ENCODE assay signal across 25 cellular contexts in the genomic region with DNA sequence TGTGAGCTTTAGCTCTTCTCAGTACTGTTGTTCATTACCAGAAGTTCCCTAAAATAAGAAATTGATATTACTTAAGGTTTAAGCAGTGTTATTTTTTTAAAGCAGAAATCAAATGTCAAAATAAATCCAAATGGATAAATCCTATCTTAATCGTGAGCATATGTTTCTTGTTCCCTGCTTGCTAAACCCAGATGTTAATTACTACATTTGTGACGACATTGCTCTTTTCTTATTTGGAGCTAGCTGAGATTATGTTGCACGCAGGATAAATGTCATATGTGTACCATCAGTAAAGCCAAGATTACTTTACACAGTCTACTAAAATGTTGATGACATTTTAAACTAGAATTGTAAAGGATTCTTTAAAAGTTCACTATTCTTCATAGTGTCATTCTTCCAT.
A peak's percentile ranks its signal among the peaks of the same experiment; 100 is the strongest.
DNase-seq lines count a peak whose midpoint lies in the region; ATAC-seq, FAIRE-seq and TF ChIP-seq lines count a peak whose summit lies in the region.
"Had no signal": no experiment of that assay in that cellular context is flagged by ENCODE, and none has a peak within 500 bp of the region (broad histone marks: within the 10 kb centered on the region; RNA-seq: fewer than 3 reads in every experiment).

No MANE protein-coding gene starts in this region.

- ATAC-seq in stimulated activated naive CD8-positive, alpha-beta T cell treated with anti-CD3 and anti-CD28 coated beads, Interleukin-15, Interleukin-2, amounts not matched to agents 100 U/mL and 50 U/mL, for 24 hours: no peak
- ATAC-seq: A549; CD8-positive, alpha-beta T cell; Panc1 had no signal

- H3K4me3 ChIP-seq in adipocyte (ENCODE audit: low read length): no peak overlapping the region
- no peak overlapping the region for H3K4me3 ChIP-seq in fibroblast of the aortic adventitia (ENCODE audit: low read depth, low read length)
- no peak overlapping the region for H3K4me3 ChIP-seq in brain microvascular endothelial cell (ENCODE audit: low read depth, low read length)
- H3K4me3 ChIP-seq: A549 had no signal

- peaks cover 8% of the 10 kb centered on the region for H3K4me1 ChIP-seq in adipocyte (ENCODE audit: control insufficient read depth, insufficient read depth, low read length)
- H3K4me1 ChIP-seq: A549 had no signal

- H3K9ac ChIP-seq in adipocyte (ENCODE audit: low read length): no peak overlapping the region
- H3K9ac ChIP-seq: SK-N-SH had no signal

- peak; percentile 12 for DNase-seq in GM03348 (ENCODE audit: low spot score)
- peak; percentile 87 for DNase-seq in adipocyte (ENCODE audit: low read depth)
- DNase-seq in fibroblast of the aortic adventitia (ENCODE audit: low read depth): peak; percentile 57
- no peak for DNase-seq in stimulated activated naive CD8-positive, alpha-beta T cell treated with anti-CD3 and anti-CD28 coated beads, Interleukin-15, Interleukin-2, amounts not matched to agents 100 U/mL and 50 U/mL, for 24 hours
- no peak for DNase-seq in frontal cortex (ENCODE audit: low spot score in 2 of 2)
- DNase-seq in brain microvascular endothelial cell: no peak
- no peak for DNase-seq in NCI-H446 (lab: John Stamatoyannopoulos, UW)
- DNase-seq: C1 segment of cervical spinal cord; CD8-positive, alpha-beta T cell; DMS153; HFFc6; KG1; NCI-H1092; NCI-H1436; NCI-H187 treated with DMSO at 0.1 percent for 48 hours; NCI-H2107; NCI-H510A treated with DMSO at 0.1 percent for 48 hours; NCI-H82; SIG-M5; SK-N-SH had no signal

- in situ Hi-C loops in brain microvascular endothelial cell (cut with HindIII; ENCODE audit: low pct_ligation_motif_present, low sequenced_read_pairs): no loop called here

- H3K27ac ChIP-seq in brain microvascular endothelial cell: no peak overlapping the region
- H3K27ac ChIP-seq: A549 had no signal

- no peak for FAIRE-seq in frontal cortex (lab: Jason Lieb, UNC)
- FAIRE-seq: A549, G401.6, GM19239, H54 had no signal

- H3K27me3 ChIP-seq in adipocyte (replicated peaks; ENCODE audit: control insufficient read depth, insufficient read depth, low read length): no peaks in the 10 kb centered on the region
- no peaks in the 10 kb centered on the region for H3K27me3 ChIP-seq in brain microvascular endothelial cell (replicated peaks)

- peaks cover 5% of the 10 kb centered on the region for H3K9me3 ChIP-seq in adipocyte (ENCODE audit: control insufficient read depth, low read length)
- H3K9me3 ChIP-seq: A549, SK-N-SH had no signal

- H3K36me3 ChIP-seq in adipocyte (ENCODE audit: control insufficient read depth, insufficient read depth, low read length, severe bottlenecking) (no peaks in the 10 kb centered on the region), brain microvascular endothelial cell (replicated peaks) (no peaks in the 10 kb centered on the region)

- no peak for TF ChIP-seq CTCF in fibroblast of the aortic adventitia (IDR thresholded peaks at IDR 0.05; ENCODE audit: insufficient read depth, low read length)
- TF ChIP-seq CTCF in brain microvascular endothelial cell (IDR thresholded peaks at IDR 0.05; ENCODE audit: low read depth, low read length, missing control alignments): no peak

Comparison
In these comparisons a context has a peak if more than half of its experiments do, and no peak if none do; other contexts are left out.
1. DNase-seq: peak in GM03348 (single experiment), adipocyte (single experiment) and fibroblast of the aortic adventitia (single experiment); none in stimulated activated naive CD8-positive, alpha-beta T cell treated with anti-CD3 and anti-CD28 coated beads, Interleukin-15, Interleukin-2, amounts not matched to agents 100 U/mL and 50 U/mL, for 24 hours (single experiment), frontal cortex (0 of 2), brain microvascular endothelial cell (single experiment) and NCI-H446 (0 of 2).